Comparison of ENCODE assay signal across 17 cellular contexts in the genomic region with DNA sequence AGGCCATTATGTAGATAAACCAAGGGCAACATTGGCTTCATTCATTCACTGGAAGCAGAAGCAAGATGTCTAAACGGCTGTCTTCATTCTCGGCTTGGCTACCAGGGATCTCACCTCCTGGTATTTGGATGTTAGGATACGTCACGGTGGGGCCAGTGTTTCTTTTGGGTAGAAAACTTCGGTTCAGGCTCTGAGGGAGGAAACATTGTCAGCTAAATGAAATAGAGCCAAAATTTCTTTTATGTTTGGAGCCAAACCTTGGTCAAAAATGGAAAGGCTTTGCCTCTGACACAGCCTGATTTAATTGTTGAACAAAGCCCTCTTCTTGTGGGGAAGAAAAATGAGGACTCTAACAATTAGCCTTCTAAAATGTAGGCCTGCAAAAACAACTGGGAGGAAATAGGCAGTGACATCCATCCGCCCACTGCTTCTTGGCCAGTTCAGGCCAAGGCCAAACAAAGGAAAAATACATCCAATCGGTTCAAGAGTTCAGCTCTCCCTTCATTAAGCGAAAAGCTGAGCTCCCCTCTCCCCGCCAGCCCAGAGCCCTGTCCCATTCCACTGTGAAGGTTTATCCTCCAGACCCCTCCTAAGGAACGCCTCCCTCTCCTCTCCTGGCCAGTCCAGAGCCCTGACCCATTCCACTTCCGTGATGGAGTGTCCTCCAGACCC. TPM values are rescaled to one million over a fixed set of nuclear protein-coding genes. Genes with fewer than 3 reads are reported as not detected.
DNase-seq lines count a peak whose midpoint lies in the region; ATAC-seq lines count a peak whose summit lies in the region.
"Had no signal": no experiment of that assay in that cellular context is flagged by ENCODE, and none has a peak within 500 bp of the region (broad histone marks: within the 10 kb centered on the region; RNA-seq: fewer than 3 reads in every experiment).

No MANE protein-coding gene starts in this region.

- DNase-seq in COLO829 (ENCODE audit: low spot score): peak; percentile 50
- peak; percentile 28 to 54 for DNase-seq in dermis microvascular lymphatic vessel endothelial cell (ENCODE audit: low read depth in 2 of 2)
- peak; percentile 52 for DNase-seq in inferior parietal cortex (ENCODE audit: extremely low spot score)
- peak; percentile 90 for DNase-seq in pons (ENCODE audit: low spot score)
- DNase-seq in islet precursor cell: no peak
- no peak for DNase-seq in SHP77 treated with DMSO at 0.1 percent for 48 hours (lab: John Stamatoyannopoulos, UW)
- DNase-seq: activated CD4-positive, alpha-beta T cell treated with anti-CD3 and anti-CD28 coated beads, Interleukin-2, amount 50 U/mL, for 48 hours; activated naive CD4-positive, alpha-beta T cell; central memory CD4-positive, alpha-beta T cell; DMS79; erythroblast; KBM-7; naive thymus-derived CD8-positive, alpha-beta T cell; NCI-H69; T1000 had no signal

- ATAC-seq in HG03457 (IDR thresholded peaks at IDR 0.05; ENCODE audit: unreplicated experiment) (no peak), HG03039 (IDR thresholded peaks at IDR 0.05; ENCODE audit: unreplicated experiment) (no peak)
- ATAC-seq: naive thymus-derived CD8-positive, alpha-beta T cell had no signal

RNA-seq across cellular contexts. Expression of a gene that starts 44.4 kb away (rescaled TPM):
- total RNA-seq in dermis microvascular lymphatic vessel endothelial cell: 24.5 and 25.3 TPM in 2 replicates

Comparison
In these comparisons a context has a peak if more than half of its experiments do, and no peak if none do; other contexts are left out.
1. DNase-seq: peak in COLO829 (single experiment), dermis microvascular lymphatic vessel endothelial cell (2 of 2), inferior parietal cortex (single experiment) and pons (single experiment); none in islet precursor cell (single experiment) and SHP77 treated with DMSO at 0.1 percent for 48 hours (single experiment).